In the genomic region with DNA sequence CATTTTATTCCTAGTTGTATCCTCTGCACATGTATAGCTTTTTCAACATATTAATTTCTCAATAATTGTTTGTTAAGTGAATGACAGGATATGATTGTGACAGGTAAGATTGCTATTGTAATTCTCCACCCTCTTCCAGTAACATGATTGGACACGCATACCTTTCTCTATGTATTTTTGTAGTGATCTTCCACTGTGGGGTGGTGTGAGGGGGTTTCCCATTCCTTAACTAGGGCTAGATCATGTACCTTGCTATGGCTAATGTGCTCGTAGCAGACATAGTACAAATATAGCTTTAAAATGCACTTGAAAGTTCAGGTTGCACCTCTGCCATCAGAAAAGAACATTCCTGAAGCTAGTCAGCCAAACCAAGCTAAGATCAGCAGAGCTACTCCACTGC, we compare ENCODE assay signal across 21 cellular contexts.
DNase-seq lines count a peak whose midpoint lies in the region; ATAC-seq, FAIRE-seq and TF ChIP-seq lines count a peak whose summit lies in the region.
"Had no signal": no experiment of that assay in that cellular context is flagged by ENCODE, and none has a peak within 500 bp of the region (broad histone marks: within the 10 kb centered on the region; RNA-seq: fewer than 3 reads in every experiment).

No MANE protein-coding gene starts in this region.

- H3K9me3 ChIP-seq in breast epithelium (no peaks in the 10 kb centered on the region), keratinocyte (ENCODE audit: control insufficient read depth, low read depth, low read length) (no peaks in the 10 kb centered on the region)
- H3K9me3 ChIP-seq: BLaER1, Caco-2, HAP-1 had no signal

- peak overlapping the region; percentile 51 for H3K4me2 ChIP-seq in keratinocyte (ENCODE audit: control insufficient read depth, extremely low read depth, insufficient read depth, low read depth, low read length)
- H3K4me2 ChIP-seq: BLaER1 had no signal

- DNase-seq in MCF 10A (ENCODE audit: unreplicated experiment) (peak; percentile 46), breast epithelium (ENCODE audit: low spot score in 2 of 2) (no peak), bronchial epithelial cell (ENCODE audit: low read depth) (peak; percentile 83), keratinocyte (ENCODE audit: low read depth, low spot score) (peak; percentile 2)
- DNase-seq: Caco-2; CD4-positive, CD25-positive, alpha-beta regulatory T cell; CD8-positive, alpha-beta T cell; DMS153; DND-41; GOT3; HFFc6 had no signal

- no peaks in the 10 kb centered on the region for H3K27me3 Mint-ChIP-seq in MCF 10A (ENCODE audit: insufficient read depth, unreplicated experiment)
- H3K27me3 Mint-ChIP-seq: B cell; CD4-positive, CD25-positive, alpha-beta regulatory T cell had no signal

- no peaks in the 10 kb centered on the region for H3K36me3 ChIP-seq in breast epithelium
- no peaks in the 10 kb centered on the region for H3K36me3 ChIP-seq in bronchial epithelial cell (ENCODE audit: control insufficient read depth, insufficient read depth, low read length)
- H3K36me3 ChIP-seq in keratinocyte (ENCODE audit: control insufficient read depth in 2 of 2, extremely low read depth in 1 of 2, insufficient read depth in 2 of 2, low read length in 2 of 2), result no peaks in the 10 kb centered on the region
- H3K36me3 ChIP-seq: BLaER1, HAP-1 had no signal

- intact Hi-C loops in MCF 10A (cut with micrococcal nuclease) (no loop called here), breast epithelium (cut with DNase I; ENCODE audit: low total_unique reads) (no loop called here)

- TF ChIP-seq CTCF in MCF 10A (IDR thresholded peaks at IDR 0.05; ENCODE audit: unreplicated experiment), result no peak
- TF ChIP-seq CTCF in breast epithelium (IDR thresholded peaks at IDR 0.05), result no peak
- no peak for TF ChIP-seq CTCF in bronchial epithelial cell (IDR thresholded peaks at IDR 0.05; ENCODE audit: insufficient read depth, low read length, severe bottlenecking)
- no peak for TF ChIP-seq CTCF in keratinocyte (optimal IDR thresholded peaks at IDR 0.05 in 1 of 3, IDR thresholded peaks at IDR 0.05 in 1 of 3, conservative IDR thresholded peaks at IDR 0.05 in 1 of 3; ENCODE audit: extremely low read depth in 1 of 3, insufficient read depth in 2 of 3, low read length in 3 of 3)

- H3K27me3 ChIP-seq in breast epithelium (no peaks in the 10 kb centered on the region), bronchial epithelial cell (ENCODE audit: control insufficient read depth, insufficient read depth, low read length) (no peaks in the 10 kb centered on the region), keratinocyte (ENCODE audit: control insufficient read depth, extremely low read depth, insufficient read depth, low read length) (no peaks in the 10 kb centered on the region)
- H3K27me3 ChIP-seq: BLaER1 had no signal

- CTCF ChIA-PET in MCF 10A (lab: Yijun Ruan, JAX), result no interaction called here

- H3K9ac ChIP-seq in keratinocyte (ENCODE audit: control insufficient read depth, extremely low read depth, insufficient read depth, low read length), result no peak overlapping the region
- H3K9ac ChIP-seq: BLaER1 had no signal

- H2AFZ ChIP-seq in keratinocyte (ENCODE audit: control insufficient read depth, low read length), result peak overlapping the region; percentile 86

- H3K9me1 ChIP-seq in keratinocyte (ENCODE audit: control insufficient read depth, extremely low read depth, insufficient read depth, low read length), result no peaks in the 10 kb centered on the region

- H3K36me3 Mint-ChIP-seq in MCF 10A (ENCODE audit: insufficient read depth, unreplicated experiment), result no peaks in the 10 kb centered on the region
- H3K36me3 Mint-ChIP-seq: CD4-positive, CD25-positive, alpha-beta regulatory T cell; CD8-positive, alpha-beta T cell had no signal

- no peaks in the 10 kb centered on the region for H3K79me2 ChIP-seq in keratinocyte (ENCODE audit: control insufficient read depth, insufficient read depth, low read length)

- H3K27ac Mint-ChIP-seq in MCF 10A (ENCODE audit: low read depth, unreplicated experiment), result peak overlapping the region; percentile 18
- H3K27ac Mint-ChIP-seq: B cell; CD4-positive, CD25-positive, alpha-beta regulatory T cell; CD8-positive, alpha-beta T cell; HFFc6 had no signal

- dilution Hi-C loops in keratinocyte (cut with MboI; ENCODE audit: extremely low pct_ligation_motif_present, low sequenced_read_pairs), result no loop called here

- no peaks in the 10 kb centered on the region for H3K4me1 ChIP-seq in breast epithelium
- H3K4me1 ChIP-seq in keratinocyte (ENCODE audit: control insufficient read depth, extremely low read depth, insufficient read depth, low read length), result peaks cover 18% of the 10 kb centered on the region
- H3K4me1 ChIP-seq: BLaER1, Caco-2, HAP-1 had no signal

- no peak for TF ChIP-seq POLR2A in breast epithelium (IDR thresholded peaks at IDR 0.05)

- H3K4me1 Mint-ChIP-seq in MCF 10A (ENCODE audit: insufficient read depth, unreplicated experiment), result peaks cover 15% of the 10 kb centered on the region
- H3K4me1 Mint-ChIP-seq: B cell; CD4-positive, CD25-positive, alpha-beta regulatory T cell had no signal

- no peak for FAIRE-seq in bronchial epithelial cell (lab: Jason Lieb, UNC)
- FAIRE-seq in keratinocyte (lab: Jason Lieb, UNC), result no peak
- FAIRE-seq: GM12892, H54 had no signal

- H4K20me1 ChIP-seq in keratinocyte (ENCODE audit: control insufficient read depth, extremely low read depth, insufficient read depth, low read length), result no peaks in the 10 kb centered on the region
- H4K20me1 ChIP-seq: BLaER1 had no signal

- ATAC-seq in GM18909 (IDR thresholded peaks at IDR 0.05; ENCODE audit: poor library complexity, unreplicated experiment) (no peak), HG03432 (IDR thresholded peaks at IDR 0.05; ENCODE audit: unreplicated experiment) (no peak), GM19467 (IDR thresholded peaks at IDR 0.05; ENCODE audit: unreplicated experiment) (no peak)
- ATAC-seq: CD8-positive, alpha-beta T cell had no signal

- no peak overlapping the region for H3K27ac ChIP-seq in breast epithelium
- H3K27ac ChIP-seq in keratinocyte (ENCODE audit: control insufficient read depth, insufficient read depth, low read length), result peak overlapping the region; percentile 40
- H3K27ac ChIP-seq: 22Rv1, BLaER1, C4-2B had no signal

- no peak overlapping the region for H3K4me3 ChIP-seq in breast epithelium
- no peak overlapping the region for H3K4me3 ChIP-seq in bronchial epithelial cell (ENCODE audit: low read depth, low read length)
- H3K4me3 ChIP-seq in keratinocyte (ENCODE audit: control insufficient read depth in 2 of 3, extremely low read depth in 1 of 3, insufficient read depth in 2 of 3, low read depth in 1 of 3, low read length in 3 of 3), result no peak overlapping the region
- H3K4me3 ChIP-seq: BLaER1, HAP-1 had no signal

- no peaks in the 10 kb centered on the region for H3K9me3 Mint-ChIP-seq in MCF 10A (ENCODE audit: unreplicated experiment)

- H3K4me3 Mint-ChIP-seq in MCF 10A (ENCODE audit: unreplicated experiment), result no peak overlapping the region
- H3K4me3 Mint-ChIP-seq: B cell; CD4-positive, CD25-positive, alpha-beta regulatory T cell; CD8-positive, alpha-beta T cell; HFFc6 had no signal

- POLR2A ChIA-PET in MCF 10A (lab: Yijun Ruan, JAX), result interaction anchor here (0.6 to 3.2 kb wide), 5 partner anchors 20 to 1820 kb away, joined by 3 to 18 read pairs (median 5); no protein-coding TSS in a partner anchor

- BruUV-seq in MCF 10A (replicated peaks; lab: Mats Ljungman, UMichigan), result no TSS peak

Comparison
In these comparisons a context has a peak if more than half of its experiments do, and no peak if none do; other contexts are left out.
1. DNase-seq: peak in MCF 10A (single experiment), bronchial epithelial cell (single experiment) and keratinocyte (single experiment); none in breast epithelium (0 of 2).